ENCODE assay signal across 26 cellular contexts in genomic region chr2:222627764-222628163, GRCh38. TPM values are rescaled to one million over a fixed set of nuclear protein-coding genes. Genes with fewer than 3 reads are reported as not detected.
DNase-seq lines count a peak whose midpoint lies in the region; ATAC-seq and TF ChIP-seq lines count a peak whose summit lies in the region.
"Had no signal": no experiment of that assay in that cellular context is flagged by ENCODE, and none has a peak within 500 bp of the region (broad histone marks: within the 10 kb centered on the region; RNA-seq: fewer than 3 reads in every experiment).

No MANE protein-coding gene starts in this region.

- no peak overlapping the region for H3K27ac ChIP-seq in BLaER1 treated with 17β-estradiol and CSF1 and Interleukin-3, amounts not matched to agents 10 nM and 100 nM
- no peak overlapping the region for H3K27ac ChIP-seq in ascending aorta
- no peak overlapping the region for H3K27ac ChIP-seq in esophagus muscularis mucosa (replicated peaks in 1 of 4)
- H3K27ac ChIP-seq: HL-60, KMS-11 had no signal

- ATAC-seq in GM18517 (IDR thresholded peaks at IDR 0.05; ENCODE audit: unreplicated experiment), result no peak
- ATAC-seq: HCT116 had no signal

- peak; percentile 22 for DNase-seq in astrocyte of the spinal cord (ENCODE audit: low read depth, low spot score)
- peak; percentile 58 for DNase-seq in fibroblast of mammary gland (ENCODE audit: low read depth)
- DNase-seq in skeletal muscle cell (ENCODE audit: low read depth), result peak; percentile 20
- DNase-seq in ascending aorta (ENCODE audit: low spot score in 2 of 2), result no peak
- DNase-seq in MG63, result no peak
- DNase-seq in esophagus muscularis mucosa (ENCODE audit: extremely low spot score), result no peak
- DNase-seq: C1 segment of cervical spinal cord; Caco-2; CD4-positive, alpha-beta memory T cell; EL; GF-D8; NCI-H1092 treated with DMSO at 0.1 percent for 48 hours; NCI-H1436; NCI-H187; NCI-H2081 treated with DMSO at 0.1 percent for 48 hours; NCI-H2171; NCI-H446; NCI-H524 treated with DMSO at 0.1 percent for 48 hours; NCI-H774; SK-N-SH had no signal

- H3K9ac ChIP-seq in BLaER1 treated with 17β-estradiol and CSF1 and Interleukin-3, amounts not matched to agents 10 nM and 100 nM, result no peak overlapping the region
- H3K9ac ChIP-seq: KMS-11, SK-N-SH had no signal

- peaks cover 0 to 9% (median 0%) of the 10 kb centered on the region in 11 experiments; a peak in 5 of 22 replicates for H3K9me3 ChIP-seq in BLaER1 treated with 17β-estradiol and CSF1 and Interleukin-3, amounts not matched to agents 10 nM and 100 nM (replicated peaks in 1 of 11)
- H3K9me3 ChIP-seq in ascending aorta (no peaks in the 10 kb centered on the region), MG63 (no peaks in the 10 kb centered on the region), esophagus muscularis mucosa (no peaks in the 10 kb centered on the region)
- H3K9me3 ChIP-seq: Caco-2, SK-N-SH had no signal

- H3K36me3 ChIP-seq in BLaER1 treated with 17β-estradiol and CSF1 and Interleukin-3, amounts not matched to agents 10 nM and 100 nM, result peaks cover 79 to 95% (median 90%) of the 10 kb centered on the region in 11 experiments
- H3K36me3 ChIP-seq in ascending aorta, result peaks cover 44 to 94% of the 10 kb centered on the region in 2 donors
- peaks cover 89% of the 10 kb centered on the region for H3K36me3 ChIP-seq in MG63
- H3K36me3 ChIP-seq in esophagus muscularis mucosa, result peaks cover 30 to 94% (median 83%) of the 10 kb centered on the region in 4 donors

- H3K4me2 ChIP-seq in BLaER1 treated with 17β-estradiol and CSF1 and Interleukin-3, amounts not matched to agents 10 nM and 100 nM, result peak overlapping the region in 9 of 11 experiments; percentile 3 to 81 (median 44); a peak in 13 of 22 replicates
- H3K4me2 ChIP-seq: KMS-11, SK-N-SH had no signal

- in situ Hi-C loops in astrocyte of the spinal cord (cut with HindIII; ENCODE audit: low sequenced_read_pairs), result no loop called here

- intact Hi-C loops in ascending aorta (cut with DNase I), result no loop called here
- intact Hi-C loops in esophagus muscularis mucosa (cut with DNase I), result no loop called here

- no peak overlapping the region for H3K4me3 ChIP-seq in BLaER1 treated with 17β-estradiol and CSF1 and Interleukin-3, amounts not matched to agents 10 nM and 100 nM
- no peak overlapping the region for H3K4me3 ChIP-seq in astrocyte of the spinal cord (ENCODE audit: low read depth, low read length)
- H3K4me3 ChIP-seq in fibroblast of mammary gland (ENCODE audit: control insufficient read depth, low read depth, low read length), result no peak overlapping the region
- no peak overlapping the region for H3K4me3 ChIP-seq in skeletal muscle cell (ENCODE audit: low read depth, low read length)
- no peak overlapping the region for H3K4me3 ChIP-seq in ascending aorta
- H3K4me3 ChIP-seq in MG63, result no peak overlapping the region
- no peak overlapping the region for H3K4me3 ChIP-seq in esophagus muscularis mucosa

- H4K20me1 ChIP-seq in BLaER1 treated with 17β-estradiol and CSF1 and Interleukin-3, amounts not matched to agents 10 nM and 100 nM, result peaks cover 0 to 28% (median 3%) of the 10 kb centered on the region in 11 experiments; a peak in 7 of 22 replicates

- TF ChIP-seq EP300 in esophagus muscularis mucosa (IDR thresholded peaks at IDR 0.05), result no peak

- H3K4me1 ChIP-seq in BLaER1 treated with 17β-estradiol and CSF1 and Interleukin-3, amounts not matched to agents 10 nM and 100 nM, result peaks cover 11 to 45% (median 33%) of the 10 kb centered on the region in 10 experiments
- H3K4me1 ChIP-seq in ascending aorta, result no peaks in the 10 kb centered on the region
- peaks cover 0 to 6% (median 0%) of the 10 kb centered on the region in 4 donors for H3K4me1 ChIP-seq in esophagus muscularis mucosa
- H3K4me1 ChIP-seq: Caco-2 had no signal

- TF ChIP-seq POLR2A in esophagus muscularis mucosa (IDR thresholded peaks at IDR 0.05; ENCODE audit: low read depth), result no peak

- H3K27me3 ChIP-seq in BLaER1 treated with 17β-estradiol and CSF1 and Interleukin-3, amounts not matched to agents 10 nM and 100 nM, result no peaks in the 10 kb centered on the region
- H3K27me3 ChIP-seq in ascending aorta, result no peaks in the 10 kb centered on the region
- no peaks in the 10 kb centered on the region for H3K27me3 ChIP-seq in MG63
- no peaks in the 10 kb centered on the region for H3K27me3 ChIP-seq in esophagus muscularis mucosa

- WGBS in esophagus muscularis mucosa, result 90% methylated on average over 5 of the region's 5 CpGs

- no peak for TF ChIP-seq CTCF in astrocyte of the spinal cord (IDR thresholded peaks at IDR 0.05; ENCODE audit: low read depth, low read length)
- no peak for TF ChIP-seq CTCF in fibroblast of mammary gland (conservative IDR thresholded peaks at IDR 0.05; ENCODE audit: control insufficient read depth, insufficient read depth, low read depth, low read length)
- TF ChIP-seq CTCF in ascending aorta (IDR thresholded peaks at IDR 0.05), result no peak
- no peak for TF ChIP-seq CTCF in esophagus muscularis mucosa (IDR thresholded peaks at IDR 0.05)

RNA-seq across cellular contexts. Expression of gene FARSB, which starts 28.1 kb away (rescaled TPM):
- total RNA-seq in ascending aorta, result 4.4 TPM
- 8.9 and 11.0 TPM in 2 replicates for total RNA-seq in MG63 (2014; rRNA removed; shearing (Covaris generic); ENCODE audit: low replicate concordance)
- total RNA-seq in esophagus muscularis mucosa, result 10 to 100 TPM; 11.9 to 14.4 (median 12.4) TPM

RNA-seq across cellular contexts. Expression of gene MOGAT1, which starts 43.7 kb away (rescaled TPM):
- total RNA-seq in ascending aorta (not detected), esophagus muscularis mucosa (not detected)
- total RNA-seq in MG63 (2014; rRNA removed; shearing (Covaris generic); ENCODE audit: low replicate concordance), result not detected in 2 replicates
- total RNA-seq: Caco-2; CD4-positive, alpha-beta memory T cell; H4 had no signal

Comparison
In these comparisons a context has a peak if more than half of its experiments do, and no peak if none do; other contexts are left out.
1. DNase-seq: peak in astrocyte of the spinal cord (single experiment), fibroblast of mammary gland (single experiment) and skeletal muscle cell (single experiment); none in ascending aorta (0 of 2), MG63 (single experiment) and esophagus muscularis mucosa (single experiment).